In the genomic region with DNA sequence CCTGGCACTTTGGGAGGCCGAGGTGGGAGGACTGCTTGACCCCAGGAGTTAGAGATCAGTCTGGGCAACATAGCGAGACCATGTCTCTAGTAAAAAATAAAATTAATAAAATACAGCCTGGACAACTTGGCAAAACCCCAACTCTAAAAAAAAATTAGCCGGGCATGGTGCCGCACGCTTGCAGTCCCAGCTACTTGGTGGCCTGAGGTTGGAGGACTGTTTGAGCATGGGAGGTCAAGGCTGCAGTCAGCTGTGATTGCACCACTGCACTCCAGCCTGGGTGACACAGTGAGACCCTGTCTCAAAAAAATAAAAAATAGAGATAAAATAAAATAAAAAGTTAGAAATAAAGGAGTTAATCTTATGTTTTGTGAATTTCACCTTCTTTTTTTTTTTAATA, we compare ENCODE assay signal across 17 cellular contexts.
"Had no signal": no experiment of that assay in that cellular context is flagged by ENCODE, and none has a peak within 500 bp of the region (broad histone marks: within the 10 kb centered on the region; RNA-seq: fewer than 3 reads in every experiment).

No MANE protein-coding gene starts in this region.

- H3K4me1 ChIP-seq: breast epithelium had no signal

- ATAC-seq: activated naive CD8-positive, alpha-beta T cell treated with anti-CD3 and anti-CD28 coated beads, Interleukin-2, amount 50 U/mL, for 24 hours; activated T-cell treated with anti-CD3 and anti-CD28 coated beads, Interleukin-2, amount 50 U/mL, for 4 hours; left colon; stimulated activated naive CD8-positive, alpha-beta T cell treated with anti-CD3 and anti-CD28 coated beads, Interleukin-15, amount 100 ng/mL, for 72 hours had no signal

- H3K27me3 ChIP-seq: breast epithelium had no signal

- H3K4me3 ChIP-seq: breast epithelium had no signal

- H3K9me3 ChIP-seq: breast epithelium had no signal

- DNase-seq: activated CD4-positive, alpha-beta T cell treated with anti-CD3 and anti-CD28 coated beads, Interleukin-2, amount 50 U/mL, for 1 hour; activated CD4-positive, CD25-positive, alpha-beta regulatory T cell treated with anti-CD3 and anti-CD28 coated beads, Interleukin-2, amount 50 U/mL, for 72 hours; activated CD8-positive, alpha-beta memory T cell treated with anti-CD3 and anti-CD28 coated beads, Interleukin-2, amount 50 U/mL, for 4 hours; activated naive CD4-positive, alpha-beta T cell treated with anti-CD3 and anti-CD28 coated beads, Interleukin-2, amount 10 ng/mL, durations not matched to agents 7 days and 5 days; activated naive CD8-positive, alpha-beta T cell treated with anti-CD3 and anti-CD28 coated beads, Interleukin-2, amount 50 U/mL, for 24 hours; activated T-cell treated with anti-CD3 and anti-CD28 coated beads, Interleukin-2, amount 50 U/mL, for 4 hours; effector CD4-positive, alpha-beta T cell; left colon; mammary epithelial cell; midbrain; nephron progenitor cell; nucleus accumbens; posterior cingulate gyrus; SHP77 treated with DMSO at 0.1 percent for 48 hours; stimulated activated CD4-positive, alpha-beta T cell treated with anti-CD3 and anti-CD28 coated beads, Interleukin-2, amount 100 ng/mL, for 48 hours; stimulated activated naive CD8-positive, alpha-beta T cell treated with anti-CD3 and anti-CD28 coated beads, Interleukin-15, amount 100 ng/mL, for 72 hours had no signal
